In genomic region chr7:76292206-76292573, GRCh38 we compare ENCODE assay signal across 8 cellular contexts. TPM values are rescaled to one million over a fixed set of nuclear protein-coding genes. Genes with fewer than 3 reads are reported as not detected.
DNase-seq lines count a peak whose midpoint lies in the region; ATAC-seq and TF ChIP-seq lines count a peak whose summit lies in the region.

No MANE protein-coding gene starts in this region.

- peak overlapping the region; percentile 29; the same call in 1 of the 2 replicates for H3K9ac ChIP-seq in OCI-LY3 (ENCODE audit: low read length)

- no peaks in the 10 kb centered on the region for H3K79me2 ChIP-seq in OCI-LY3 (ENCODE audit: low read length)

- intact Hi-C loops in sciatic nerve (cut with DNase I): no loop called here

- H3K27ac ChIP-seq in OCI-LY3 (ENCODE audit: low read length) (no peak overlapping the region), esophagus (ENCODE audit: low read depth in 2 of 2, low read length in 1 of 2) (peak overlapping the region; percentile 96 to 98)

- H3K9me3 ChIP-seq in OCI-LY3 (ENCODE audit: insufficient read depth, low read length) (no peaks in the 10 kb centered on the region), esophagus (ENCODE audit: control insufficient read depth in 2 of 2, insufficient read depth in 1 of 2, low read depth in 1 of 2, low read length in 1 of 2) (no peaks in the 10 kb centered on the region)

- H3K4me3 ChIP-seq in OCI-LY3 (ENCODE audit: low read length): peak overlapping the region; percentile 60
- peak overlapping the region; percentile 32 to 36 for H3K4me3 ChIP-seq in esophagus (ENCODE audit: low read depth in 1 of 2, low read length in 2 of 2)

- no peaks in the 10 kb centered on the region for H3K27me3 ChIP-seq in OCI-LY3 (ENCODE audit: low read depth, low read length)
- no peaks in the 10 kb centered on the region for H3K27me3 ChIP-seq in esophagus (ENCODE audit: control insufficient read depth in 1 of 2, insufficient read depth in 2 of 2, low read length in 2 of 2)

- peaks cover 14% of the 10 kb centered on the region for H3K4me1 ChIP-seq in OCI-LY3 (ENCODE audit: low read length)
- peaks cover 5 to 29% of the 10 kb centered on the region in 2 donors for H3K4me1 ChIP-seq in esophagus (ENCODE audit: control insufficient read depth in 2 of 2, insufficient read depth in 2 of 2, low read length in 1 of 2)

- H3K36me3 ChIP-seq in OCI-LY3 (replicated peaks; ENCODE audit: low read depth, low read length) (no peaks in the 10 kb centered on the region), esophagus (ENCODE audit: control insufficient read depth in 2 of 2, insufficient read depth in 2 of 2, low read length in 1 of 2) (peaks cover 0 to 2% of the 10 kb centered on the region in 2 donors)

- H2AFZ ChIP-seq in OCI-LY3 (ENCODE audit: low read depth, low read length): peak overlapping the region; percentile 81; the same call in 1 of the 2 replicates

- H4K20me1 ChIP-seq in OCI-LY3 (ENCODE audit: insufficient read depth, low read length): no peaks in the 10 kb centered on the region

- 4 to 10% methylated on average over 5 of the region's 5 CpGs for WGBS in esophagus, 2 donors

- peak overlapping the region; percentile 65 for H3K4me2 ChIP-seq in OCI-LY3 (ENCODE audit: low read length)

- DNase-seq in sciatic nerve (ENCODE audit: low spot score) (no peak), glomerular visceral epithelial cell (ENCODE audit: extremely low spot score) (no peak), LoVo (ENCODE audit: low spot score) (no peak), COLO668 (lab: John Stamatoyannopoulos, UW; ENCODE audit: unreplicated experiment) (no peak)

- no peak for TF ChIP-seq CTCF in OCI-LY3 (IDR thresholded peaks at IDR 0.05; ENCODE audit: low read depth, low read length)

- peak; percentile 11 for ATAC-seq in GM18870 (IDR thresholded peaks at IDR 0.05; ENCODE audit: unreplicated experiment)
- ATAC-seq in sciatic nerve: peak; percentile 49
- no peak for ATAC-seq in GM19467 (IDR thresholded peaks at IDR 0.05; ENCODE audit: unreplicated experiment)

RNA-seq across cellular contexts. Expression of gene HSPB1, which starts 10.3 kb away (rescaled TPM):
- polyA plus RNA-seq in esophagus: 1,000 to 10,000 TPM; 4,444 to 4,845 TPM
- 415 TPM for total RNA-seq in sciatic nerve
